ENCODE assay signal across 24 cellular contexts in genomic region chr21:43624343-43624742, GRCh38. TPM values are rescaled to one million over a fixed set of nuclear protein-coding genes. Genes with fewer than 3 reads are reported as not detected.
DNase-seq lines count a peak whose midpoint lies in the region; ATAC-seq, FAIRE-seq and TF ChIP-seq lines count a peak whose summit lies in the region.
"Had no signal": no experiment of that assay in that cellular context is flagged by ENCODE, and none has a peak within 500 bp of the region (broad histone marks: within the 10 kb centered on the region; RNA-seq: fewer than 3 reads in every experiment).

No MANE protein-coding gene starts in this region.

- H3K79me2 ChIP-seq in GM23338 (replicated peaks; ENCODE audit: insufficient read depth) = no peaks in the 10 kb centered on the region
- no peaks in the 10 kb centered on the region for H3K79me2 ChIP-seq in K562 (ENCODE audit: control insufficient read depth, insufficient read depth, low read length)
- H3K79me2 ChIP-seq in mesendoderm (ENCODE audit: control insufficient read depth, insufficient read depth, low read length) = no peaks in the 10 kb centered on the region

- no peak overlapping the region for H3K18ac ChIP-seq in mesendoderm (ENCODE audit: low read length)

- H4K8ac ChIP-seq in mesendoderm (ENCODE audit: low read depth, low read length) = no peak overlapping the region

- no peak overlapping the region for H3K56ac ChIP-seq in mesendoderm (ENCODE audit: low read length)

- DNase-seq in NCI-H2227 (lab: John Stamatoyannopoulos, UW; ENCODE audit: unreplicated experiment) (peak; percentile 8), NCI-H2227 treated with DMSO at 0.1 percent for 48 hours (lab: John Stamatoyannopoulos, UW) (no peak), GM23338 (ENCODE audit: low spot score) (peak; percentile 31), K562 (ENCODE audit: extremely low read depth in 1 of 4, low spot score in 3 of 4) (no peak), mesendoderm (peak; percentile 38), breast epithelium (ENCODE audit: low spot score in 2 of 2) (no peak)
- DNase-seq in activated CD4-positive, alpha-beta T cell treated with anti-CD3 and anti-CD28 coated beads for 1 hour = no peak
- DNase-seq: CD8-positive, alpha-beta memory T cell; DMS79; H7; HFFc6; KG1; NCI-H1092 treated with DMSO at 0.1 percent for 48 hours; NCI-H1436 treated with DMSO at 0.1 percent for 48 hours; NCI-H2081; NCI-H2171 treated with DMSO at 0.1 percent for 48 hours; NCI-H510A; NCI-H748 treated with DMSO at 0.1 percent for 48 hours; SW 1271; T-helper 2 cell had no signal

- H3K27me3 ChIP-seq in GM23338 (ENCODE audit: insufficient read depth) (no peaks in the 10 kb centered on the region), K562 (ENCODE audit: control insufficient read depth in 2 of 2, insufficient read depth in 2 of 2, low read length in 2 of 2) (peaks cover 12 to 14% of the 10 kb centered on the region in 2 experiments; a peak in 3 of 5 replicates), mesendoderm (ENCODE audit: insufficient read depth, low read length, poor library complexity) (no peaks in the 10 kb centered on the region), breast epithelium (no peaks in the 10 kb centered on the region)
- H3K27me3 ChIP-seq: SJSA1 had no signal

- H3K4me1 ChIP-seq in GM23338 (ENCODE audit: insufficient read depth) (no peaks in the 10 kb centered on the region), K562 (replicated peaks in 1 of 2; ENCODE audit: control insufficient read depth in 2 of 2, insufficient read depth in 2 of 2, low read length in 2 of 2) (no peaks in the 10 kb centered on the region), mesendoderm (ENCODE audit: control insufficient read depth, low read depth, low read length) (peaks cover 3% of the 10 kb centered on the region), breast epithelium (no peaks in the 10 kb centered on the region)

- no peak for TF ChIP-seq EP300 in K562 (IDR thresholded peaks at IDR 0.05; ENCODE audit: low read length)

- FAIRE-seq in K562 (lab: Jason Lieb, UNC) = no peak

- ATAC-seq in GM23338 (peak; percentile 73), K562 (peak; percentile 65), HG03280 (IDR thresholded peaks at IDR 0.05; ENCODE audit: unreplicated experiment) (no peak)
- ATAC-seq: Right ventricle myocardium inferior had no signal

- peaks cover 4% of the 10 kb centered on the region for H3K27me3 Mint-ChIP-seq in GM23338 (ENCODE audit: insufficient read depth, low read depth, poor library complexity)

- no TSS peak for BruUV-seq in K562 (replicated peaks; lab: Mats Ljungman, UMichigan)

- H3K27ac ChIP-seq in GM23338 (ENCODE audit: low read depth) (no peak overlapping the region), K562 (ENCODE audit: extremely low read depth, low read depth, low read length) (no peak overlapping the region), mesendoderm (ENCODE audit: low read depth, low read length) (no peak overlapping the region), breast epithelium (no peak overlapping the region)
- H3K27ac ChIP-seq: C4-2B, SJSA1 had no signal

- no peak overlapping the region for H2BK15ac ChIP-seq in mesendoderm (replicated peaks; ENCODE audit: low read depth)

- TF ChIP-seq CTCF in GM23338 (conservative IDR thresholded peaks at IDR 0.05; ENCODE audit: low read depth in 2 of 2) (peak in 1 of 2 experiments; percentile 27; a peak in 1 of 4 replicates), K562 (IDR thresholded peaks at IDR 0.05 in 2 of 3, conservative IDR thresholded peaks at IDR 0.05 in 1 of 3; ENCODE audit: insufficient read depth in 2 of 3, low read depth in 1 of 3, low read length in 3 of 3) (peak in 1 of 3 experiments; percentile 28; a peak in 2 of 6 replicates), breast epithelium (IDR thresholded peaks at IDR 0.05) (no peak)

- peaks cover 23% of the 10 kb centered on the region for H3K9me3 Mint-ChIP-seq in GM23338

- intact Hi-C loops in K562 (cut with micrococcal nuclease) (no loop called here), breast epithelium (cut with DNase I; ENCODE audit: low total_unique reads) (no loop called here)

- in situ Hi-C loops in K562 (cut with MboI) = loop anchor here (25.0 kb wide), 1 partner anchor 112 kb away; no protein-coding TSS in a partner anchor

- H3K79me1 ChIP-seq in mesendoderm (ENCODE audit: low read length) = no peaks in the 10 kb centered on the region

- H3K9ac ChIP-seq in K562 (ENCODE audit: insufficient read depth in 1 of 2, low read depth in 2 of 2, low read length in 2 of 2) = no peak overlapping the region
- no peak overlapping the region for H3K9ac ChIP-seq in mesendoderm (ENCODE audit: low read length)

- no peaks in the 10 kb centered on the region for H3K9me1 ChIP-seq in K562 (ENCODE audit: control insufficient read depth, insufficient read depth, low read length)

- no peak overlapping the region for H3K4me3 Mint-ChIP-seq in GM23338
- H3K4me3 Mint-ChIP-seq: CD8-positive, alpha-beta memory T cell; HFFc6 had no signal

- peak overlapping the region; percentile 12 for H3K4ac ChIP-seq in mesendoderm (ENCODE audit: low read depth, low read length)

- no peaks in the 10 kb centered on the region for H3K9me2 ChIP-seq in GM23338 (ENCODE audit: insufficient read depth)

- H3K9me3 ChIP-seq in K562 (replicated peaks; ENCODE audit: control insufficient read depth, insufficient read depth, low read depth, low read length) (no peaks in the 10 kb centered on the region), breast epithelium (peaks cover 0 to 5% of the 10 kb centered on the region in 2 donors)

- H4K20me1 ChIP-seq in GM23338 (replicated peaks; ENCODE audit: insufficient read depth) = no peaks in the 10 kb centered on the region
- no peaks in the 10 kb centered on the region for H4K20me1 ChIP-seq in K562 (replicated peaks; ENCODE audit: control insufficient read depth, insufficient read depth, low read length)

- no peaks in the 10 kb centered on the region for H3F3A ChIP-seq in GM23338 (replicated peaks; ENCODE audit: low read depth)

- TF ChIP-seq RAD21 in K562 (CRISPR knock-in tag; conservative IDR thresholded peaks at IDR 0.05 in 1 of 2, IDR thresholded peaks at IDR 0.05 in 1 of 2) = no peak

- TF ChIP-seq POLR2A in K562 (conservative IDR thresholded peaks at IDR 0.05) (no peak), breast epithelium (IDR thresholded peaks at IDR 0.05) (no peak)

- H3K36me3 Mint-ChIP-seq in GM23338 (ENCODE audit: low read depth) = peaks cover 19% of the 10 kb centered on the region; the same call in 2 of the 3 replicates

- WGBS in K562 (ENCODE audit: insufficient coverage, low coverage, missing lambda C conversion rate) = 3% methylated on average over 4 of the region's 4 CpGs
- no CpG with 5 or more reads among the region's 4 CpGs for WGBS in mesendoderm (ENCODE audit: extremely low coverage, insufficient coverage, low lambda C conversion rate)

- no peak overlapping the region for H2AK5ac ChIP-seq in mesendoderm (ENCODE audit: low read length)

- peaks cover 6% of the 10 kb centered on the region; the same call in 1 of the 3 replicates for H3K4me1 Mint-ChIP-seq in GM23338
- H3K4me1 Mint-ChIP-seq: CD8-positive, alpha-beta memory T cell had no signal

- no peak overlapping the region for H4K5ac ChIP-seq in mesendoderm (ENCODE audit: low read length)

- H3K4me2 ChIP-seq in GM23338 (no peak overlapping the region), K562 (ENCODE audit: insufficient read depth, low read length) (no peak overlapping the region), mesendoderm (ENCODE audit: low read length) (no peak overlapping the region)

- H2BK5ac ChIP-seq in mesendoderm (ENCODE audit: low read length) = no peak overlapping the region

- H3K36me3 ChIP-seq in GM23338 (ENCODE audit: insufficient read depth) = no peaks in the 10 kb centered on the region; the same call in 1 of the 2 replicates
- H3K36me3 ChIP-seq in K562 (ENCODE audit: control insufficient read depth, insufficient read depth, low read length) = no peaks in the 10 kb centered on the region
- no peaks in the 10 kb centered on the region for H3K36me3 ChIP-seq in mesendoderm (ENCODE audit: control insufficient read depth, insufficient read depth, low read length)
- no peaks in the 10 kb centered on the region for H3K36me3 ChIP-seq in breast epithelium
- H3K36me3 ChIP-seq: SJSA1 had no signal

- H3K23ac ChIP-seq in mesendoderm (ENCODE audit: low read length) = no peak overlapping the region

- H2BK120ac ChIP-seq in mesendoderm (ENCODE audit: low read depth, low read length) = no peak overlapping the region

- H3K27ac Mint-ChIP-seq in GM23338 = no peak overlapping the region
- H3K27ac Mint-ChIP-seq: CD8-positive, alpha-beta memory T cell; HFFc6 had no signal

- CTCF ChIA-PET in K562 (lab: Yijun Ruan, JAX; ENCODE audit: low intra/inter-chr PET ratio) = no interaction called here

- H2AFZ ChIP-seq in GM23338 = no peak overlapping the region
- no peak overlapping the region for H2AFZ ChIP-seq in K562 (ENCODE audit: low read depth, low read length)

- H3K4me3 ChIP-seq in GM23338 (no peak overlapping the region), K562 (no peak overlapping the region), mesendoderm (ENCODE audit: low read length) (no peak overlapping the region), breast epithelium (no peak overlapping the region)
- H3K4me3 ChIP-seq: SJSA1 had no signal

- POLR2A ChIA-PET in K562 (lab: Yijun Ruan, JAX) = no interaction called here

RNA-seq across cellular contexts. Expression of gene HSF2BP, which starts 34.9 kb away (rescaled TPM):
- 2.0 and 2.3 TPM in 2 replicates for total RNA-seq in GM23338 (2014; rRNA removed; shearing (Covaris generic))
- 0.78 and 0.82 TPM in 2 replicates for polyA plus RNA-seq in GM23338 (2016; fragmentation: Nextera tagmentation; extraction: Ambion mirVana)
- 0.56 and 0.69 TPM in 2 replicates for total RNA-seq in K562 (2011; cell fraction: chromatin; rRNA removed; ENCODE audit: low replicate concordance)
- total RNA-seq in K562 (2011; cell fraction: nucleolus; rRNA removed) = 0.17 and 0.39 TPM in 2 replicates
- total RNA-seq in K562 (2011; cell fraction: nucleoplasm; rRNA removed) = 0.29 and 0.61 TPM in 2 replicates
- 0.20 TPM in 1 of 2 replicates, not detected in the other for total RNA-seq in K562 (2014; rRNA removed)
- total RNA-seq in K562 (2014; rRNA removed; fragmentation: Illumina TruSeq; extraction: Trizol) = 0.19 and 0.22 TPM in 2 replicates
- 0.18 and 0.23 TPM in 2 replicates for total RNA-seq in K562 (2015; rRNA removed; fragmentation: Illumina TruSeq; extraction: Trizol)
- 0.22 and 0.55 TPM in 2 replicates for total RNA-seq in K562 (2021)
- polyA plus RNA-seq in K562 (2011; rRNA removed) = 0.20 and 0.30 TPM in 2 replicates
- 0.34 TPM in 2 replicates for polyA plus RNA-seq in K562 (2011; cell fraction: cytosol; rRNA removed)
- 0.18 and 0.38 TPM in 2 replicates for polyA plus RNA-seq in K562 (2011; cell fraction: nucleus; rRNA removed)
- 0.18 and 0.21 TPM in 2 replicates for polyA plus RNA-seq in K562 (2012)
- 0.12 TPM in 1 of 2 replicates, not detected in the other for polyA plus RNA-seq in K562 (2014; fragmentation: Illumina TruSeq; extraction: Trizol)
- polyA plus RNA-seq in K562 (2014; fragmentation: Nextera tagmentation; extraction: Ambion mirVana) = under 1 TPM in 1 of 2 experiments, not detected in 1; 0.04 TPM
- 0.53 and 0.57 TPM in 2 replicates for polyA plus RNA-seq in K562 (2014; rRNA removed)
- 0.11 and 0.12 TPM in 2 replicates for polyA minus RNA-seq in K562 (2011; rRNA and poly(A)+ RNA removed)
- polyA minus RNA-seq in K562 (2011; cell fraction: cytosol; rRNA and poly(A)+ RNA removed) = not detected in 2 replicates
- polyA minus RNA-seq in K562 (2011; cell fraction: nucleus; rRNA and poly(A)+ RNA removed) = 0.22 and 0.27 TPM in 2 replicates
- 1.2 TPM for polyA plus RNA-seq in mesendoderm (2013, experiment 1 of 2)
- polyA plus RNA-seq in mesendoderm (2013, experiment 2 of 2) = 1.1 TPM
- total RNA-seq in breast epithelium = 1 to 10 TPM in 2 of 3 donors, under 1 TPM in 1; 0.32 to 1.8 (median 1.3) TPM
- total RNA-seq: Right ventricle myocardium inferior had no signal

RNA-seq across cellular contexts. Expression of gene RRP1B, which starts 35.0 kb away (rescaled TPM):
- 91.7 and 95.7 TPM in 2 replicates for total RNA-seq in GM23338 (2014; rRNA removed; shearing (Covaris generic))
- polyA plus RNA-seq in GM23338 (2016; fragmentation: Nextera tagmentation; extraction: Ambion mirVana) = 54.0 and 54.8 TPM in 2 replicates
- total RNA-seq in K562 (2011; cell fraction: chromatin; rRNA removed; ENCODE audit: low replicate concordance) = 24.0 and 28.8 TPM in 2 replicates
- 15.3 and 16.3 TPM in 2 replicates for total RNA-seq in K562 (2011; cell fraction: nucleolus; rRNA removed)
- 18.6 and 20.9 TPM in 2 replicates for total RNA-seq in K562 (2011; cell fraction: nucleoplasm; rRNA removed)
- total RNA-seq in K562 (2014; rRNA removed) = 41.9 and 58.6 TPM in 2 replicates
- 43.4 and 46.4 TPM in 2 replicates for total RNA-seq in K562 (2014; rRNA removed; fragmentation: Illumina TruSeq; extraction: Trizol)
- 49.7 and 49.8 TPM in 2 replicates for total RNA-seq in K562 (2015; rRNA removed; fragmentation: Illumina TruSeq; extraction: Trizol)
- total RNA-seq in K562 (2021) = 66.6 and 66.7 TPM in 2 replicates
- 20.4 and 21.4 TPM in 2 replicates for polyA plus RNA-seq in K562 (2011; rRNA removed)
- polyA plus RNA-seq in K562 (2011; cell fraction: cytosol; rRNA removed) = 14.2 and 16.4 TPM in 2 replicates
- 18.5 and 23.6 TPM in 2 replicates for polyA plus RNA-seq in K562 (2011; cell fraction: nucleus; rRNA removed)
- polyA plus RNA-seq in K562 (2012) = 20.2 and 31.0 TPM in 2 replicates
- 48.4 and 49.4 TPM in 2 replicates for polyA plus RNA-seq in K562 (2014; fragmentation: Illumina TruSeq; extraction: Trizol)
- 1 to 10 TPM; 6.8 to 8.0 TPM for polyA plus RNA-seq in K562 (2014; fragmentation: Nextera tagmentation; extraction: Ambion mirVana)
- 31.3 and 33.1 TPM in 2 replicates for polyA plus RNA-seq in K562 (2014; rRNA removed)
- polyA minus RNA-seq in K562 (2011; rRNA and poly(A)+ RNA removed) = 32.2 and 37.5 TPM in 2 replicates
- polyA minus RNA-seq in K562 (2011; cell fraction: cytosol; rRNA and poly(A)+ RNA removed) = 30.1 and 30.8 TPM in 2 replicates
- polyA minus RNA-seq in K562 (2011; cell fraction: nucleus; rRNA and poly(A)+ RNA removed) = 8.1 and 12.1 TPM in 2 replicates
- polyA plus RNA-seq in mesendoderm (2013, experiment 1 of 2) = 67.8 TPM
- 67.4 TPM for polyA plus RNA-seq in mesendoderm (2013, experiment 2 of 2)
- total RNA-seq in breast epithelium = 10 to 100 TPM; 17.1 to 22.6 (median 22.1) TPM

Comparison
In these comparisons a context has a peak if more than half of its experiments do, and no peak if none do; other contexts are left out.
1. DNase-seq: peak in NCI-H2227 (single experiment), GM23338 (single experiment) and mesendoderm (single experiment); none in NCI-H2227 treated with DMSO at 0.1 percent for 48 hours (single experiment), K562 (0 of 4), breast epithelium (0 of 2) and activated CD4-positive, alpha-beta T cell treated with anti-CD3 and anti-CD28 coated beads for 1 hour (single experiment).